8 cellular contexts compared by ENCODE assay signal in genomic region chr7:35801392-35802101, GRCh38. TPM values are rescaled to one million over a fixed set of nuclear protein-coding genes. Genes with fewer than 3 reads are reported as not detected.
DNase-seq lines count a peak whose midpoint lies in the region; ATAC-seq and TF ChIP-seq lines count a peak whose summit lies in the region.

No MANE protein-coding gene starts in this region.

- no peaks in the 10 kb centered on the region for H3K9me2 ChIP-seq in hepatocyte (replicated peaks; ENCODE audit: insufficient read depth)

- H4K20me1 ChIP-seq in hepatocyte (ENCODE audit: insufficient read depth, poor library complexity, severe bottlenecking), result peaks cover 45% of the 10 kb centered on the region

- H3K4me3 ChIP-seq in hepatocyte, result peak overlapping the region; percentile 62
- H3K4me3 ChIP-seq in retinal pigment epithelial cell (ENCODE audit: low read length), result peak overlapping the region; percentile 81

- peaks cover 58% of the 10 kb centered on the region for H3K79me2 ChIP-seq in hepatocyte

- peak overlapping the region; percentile 84 for H3K4me2 ChIP-seq in hepatocyte

- under 1% methylated on average over 32 of the region's 70 CpGs for WGBS in hepatocyte (ENCODE audit: low lambda C conversion rate, missing lambda C conversion rate)

- peak overlapping the region; percentile 94 for H3K27ac ChIP-seq in hepatocyte

- H2AFZ ChIP-seq in hepatocyte, result peak overlapping the region; percentile 62

- H3K36me3 ChIP-seq in hepatocyte (replicated peaks; ENCODE audit: insufficient read depth, low read depth), result no peaks in the 10 kb centered on the region

- TF ChIP-seq CTCF in GM12874 (IDR thresholded peaks at IDR 0.05; ENCODE audit: insufficient read depth, low read depth, low read length) (peak; percentile 26), hepatocyte (IDR thresholded peaks at IDR 0.05; ENCODE audit: poor library complexity) (peak; percentile 77), retinal pigment epithelial cell (conservative IDR thresholded peaks at IDR 0.05; ENCODE audit: low read depth, low read length) (peak; percentile 77)

- peak; percentile 87 for DNase-seq in NCI-H1092 treated with DMSO at 0.1 percent for 48 hours (lab: John Stamatoyannopoulos, UW)
- DNase-seq in T-helper 2 cell, result peak; percentile 53 to 90 (median 77)
- DNase-seq in anterior cingulate cortex (lab: John Stamatoyannopoulos, UW), result peak in 56 of 58 donors; percentile 9 to 88 (median 66)
- DNase-seq in hepatocyte (ENCODE audit: low spot score), result peak; percentile 80
- no peak for DNase-seq in retinal pigment epithelial cell (ENCODE audit: low read depth)
- DNase-seq in OCI-M2 (lab: John Stamatoyannopoulos, UW; ENCODE audit: unreplicated experiment), result no peak

- ATAC-seq in HG02610 (IDR thresholded peaks at IDR 0.05; ENCODE audit: unreplicated experiment), result peak; percentile 29

- H3K27me3 ChIP-seq in hepatocyte, result no peaks in the 10 kb centered on the region

- peaks cover 22% of the 10 kb centered on the region for H3K4me1 ChIP-seq in hepatocyte (ENCODE audit: insufficient read depth)

- H3K9me3 ChIP-seq in hepatocyte (ENCODE audit: low read depth), result no peaks in the 10 kb centered on the region

RNA-seq across cellular contexts. Expression of gene SEPTIN7, which starts 0.7 kb away (rescaled TPM):
- total RNA-seq in hepatocyte, result 304 and 347 TPM in 2 replicates
- 280 and 288 TPM in 2 replicates for polyA plus RNA-seq in hepatocyte

Comparison
In these comparisons a context has a peak if more than half of its experiments do, and no peak if none do; other contexts are left out.
1. CTCF ChIP-seq: peak in every context shown above with its lines; median percentile 77 in hepatocyte; 77 in retinal pigment epithelial cell; 26 in GM12874.
2. DNase-seq: peak in NCI-H1092 treated with DMSO at 0.1 percent for 48 hours (single experiment), T-helper 2 cell (5 of 5), anterior cingulate cortex (56 of 58) and hepatocyte (single experiment); none in retinal pigment epithelial cell (single experiment) and OCI-M2 (single experiment).